ENCODE assay signal across 14 cellular contexts in the genomic region with DNA sequence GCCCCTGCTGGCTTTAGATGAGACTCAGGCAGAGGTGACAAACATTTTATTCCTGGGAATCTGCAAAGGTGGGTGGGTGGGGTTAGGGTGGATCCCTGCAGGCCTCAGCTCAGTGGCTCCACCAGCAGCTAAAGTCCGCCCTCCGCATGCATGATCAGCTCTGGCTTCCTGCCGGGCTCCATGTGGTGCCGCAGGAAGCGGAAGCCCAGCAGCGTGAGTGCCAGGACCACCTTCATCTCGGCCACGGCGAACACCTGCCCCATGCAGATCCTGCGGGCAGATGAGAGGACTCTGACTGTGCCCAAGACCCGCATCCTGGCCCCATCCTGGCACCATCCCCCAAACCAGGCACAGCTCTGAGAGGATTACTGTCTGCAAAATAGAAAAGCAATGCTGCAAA. TPM values are rescaled to one million over a fixed set of nuclear protein-coding genes. Genes with fewer than 3 reads are reported as not detected.
A peak's percentile ranks its signal among the peaks of the same experiment; 100 is the strongest.
DNase-seq lines count a peak whose midpoint lies in the region; ATAC-seq lines count a peak whose summit lies in the region.
"Had no signal": no experiment of that assay in that cellular context is flagged by ENCODE, and none has a peak within 500 bp of the region (broad histone marks: within the 10 kb centered on the region; RNA-seq: fewer than 3 reads in every experiment).

No MANE protein-coding gene starts in this region.

- H3K36me3 Mint-ChIP-seq in activated T-helper 1 cell treated with anti-CD3 and anti-CD28 coated beads, Interleukin-12 subunit alpha, Interleukin-12 subunit beta, Interleukin-2, Interleukin-4 antibody, amounts not matched to agents 30 ng/mL and 10 ng/mL and 1 ng/mL, durations not matched to agents 14 hours and 24 hours and 36 hours (ENCODE audit: low read depth): no peaks in the 10 kb centered on the region
- H3K36me3 Mint-ChIP-seq in natural killer cell treated with Interleukin-12 subunit alpha and Interleukin-12 subunit beta and Interleukin-15 and Interleukin-18, amount 100 ng/mL, for 72 hours: no peaks in the 10 kb centered on the region
- H3K36me3 Mint-ChIP-seq: natural killer cell had no signal

- no peaks in the 10 kb centered on the region for H3K27me3 ChIP-seq in HUES6 (ENCODE audit: control insufficient read depth, insufficient read depth, low read length)

- no peaks in the 10 kb centered on the region for H3K4me1 Mint-ChIP-seq in activated T-helper 1 cell treated with anti-CD3 and anti-CD28 coated beads, Interleukin-12 subunit alpha, Interleukin-12 subunit beta, Interleukin-2, Interleukin-4 antibody, amounts not matched to agents 30 ng/mL and 10 ng/mL and 1 ng/mL, durations not matched to agents 14 hours and 24 hours and 36 hours (ENCODE audit: low read depth)
- peaks cover 11 to 13% of the 10 kb centered on the region in 2 donors for H3K4me1 Mint-ChIP-seq in natural killer cell treated with Interleukin-12 subunit alpha and Interleukin-12 subunit beta and Interleukin-15 and Interleukin-18, amount 100 ng/mL, for 72 hours (ENCODE audit: low read depth in 2 of 2)

- peaks cover 5% of the 10 kb centered on the region for H3K4me1 ChIP-seq in HUES6 (ENCODE audit: control insufficient read depth, insufficient read depth, low read length)
- H3K4me1 ChIP-seq: adrenal gland had no signal

- peak overlapping the region; percentile 22 for H3K4me3 Mint-ChIP-seq in activated T-helper 1 cell treated with anti-CD3 and anti-CD28 coated beads, Interleukin-12 subunit alpha, Interleukin-12 subunit beta, Interleukin-2, Interleukin-4 antibody, amounts not matched to agents 30 ng/mL and 10 ng/mL and 1 ng/mL, durations not matched to agents 14 hours and 24 hours and 36 hours
- peak overlapping the region; percentile 17 for H3K4me3 Mint-ChIP-seq in natural killer cell treated with Interleukin-12 subunit alpha and Interleukin-12 subunit beta and Interleukin-15 and Interleukin-18, amount 100 ng/mL, for 72 hours
- H3K4me3 Mint-ChIP-seq: natural killer cell had no signal

- H3K36me3 ChIP-seq in HUES6 (ENCODE audit: control insufficient read depth, insufficient read depth, low read length): no peaks in the 10 kb centered on the region
- H3K36me3 ChIP-seq: adrenal gland had no signal

- peaks cover 3% of the 10 kb centered on the region for H3K27me3 Mint-ChIP-seq in activated T-helper 1 cell treated with anti-CD3 and anti-CD28 coated beads, Interleukin-12 subunit alpha, Interleukin-12 subunit beta, Interleukin-2, Interleukin-4 antibody, amounts not matched to agents 30 ng/mL and 10 ng/mL and 1 ng/mL, durations not matched to agents 14 hours and 24 hours and 36 hours (ENCODE audit: insufficient read depth)
- H3K27me3 Mint-ChIP-seq in natural killer cell treated with Interleukin-12 subunit alpha and Interleukin-12 subunit beta and Interleukin-15 and Interleukin-18, amount 100 ng/mL, for 72 hours: peaks cover 21 to 22% of the 10 kb centered on the region in 2 donors

- no peak overlapping the region for H3K27ac ChIP-seq in HUES6 (ENCODE audit: low read depth, low read length)
- H3K27ac ChIP-seq: 22Rv1, adrenal gland had no signal

- DNase-seq in DMS 273 (lab: John Stamatoyannopoulos, UW; ENCODE audit: unreplicated experiment): peak; percentile 4
- no peak for DNase-seq in DMS 273 treated with DMSO at 0.1 percent for 48 hours (lab: John Stamatoyannopoulos, UW)
- no peak for DNase-seq in activated T-helper 1 cell treated with anti-CD3 and anti-CD28 coated beads, Interleukin-12 subunit alpha, Interleukin-12 subunit beta, Interleukin-2, Interleukin-4 antibody, amounts not matched to agents 30 ng/mL and 10 ng/mL and 1 ng/mL, durations not matched to agents 14 hours and 24 hours and 36 hours (ENCODE audit: low spot score)
- no peak for DNase-seq in natural killer cell treated with Interleukin-12 subunit alpha and Interleukin-12 subunit beta and Interleukin-15 and Interleukin-18, amount 100 ng/mL, for 72 hours (ENCODE audit: low spot score)
- no peak for DNase-seq in MV-4-11 (lab: John Stamatoyannopoulos, UW)
- no peak for DNase-seq in EL
- DNase-seq in A172 (ENCODE audit: low spot score): no peak
- DNase-seq: adrenal gland, IMR-90, natural killer cell, NCI-H524 had no signal

- no peak overlapping the region for H3K9ac ChIP-seq in HUES6 (ENCODE audit: low read length)

- 0 out of 2 replicates have a peak overlapping the region, but pooled peaks have one; percentile 6 for H3K4me3 ChIP-seq in HUES6 (ENCODE audit: low read depth, low read length)
- H3K4me3 ChIP-seq: adrenal gland had no signal

- H3K9me3 Mint-ChIP-seq in activated T-helper 1 cell treated with anti-CD3 and anti-CD28 coated beads, Interleukin-12 subunit alpha, Interleukin-12 subunit beta, Interleukin-2, Interleukin-4 antibody, amounts not matched to agents 30 ng/mL and 10 ng/mL and 1 ng/mL, durations not matched to agents 14 hours and 24 hours and 36 hours: no peaks in the 10 kb centered on the region
- H3K9me3 Mint-ChIP-seq in natural killer cell treated with Interleukin-12 subunit alpha and Interleukin-12 subunit beta and Interleukin-15 and Interleukin-18, amount 100 ng/mL, for 72 hours: no peaks in the 10 kb centered on the region
- H3K9me3 Mint-ChIP-seq: natural killer cell had no signal

- intact Hi-C loops in activated T-helper 1 cell treated with anti-CD3 and anti-CD28 coated beads, Interleukin-12 subunit alpha, Interleukin-12 subunit beta, Interleukin-2, Interleukin-4 antibody, amounts not matched to agents 30 ng/mL and 10 ng/mL and 1 ng/mL, durations not matched to agents 14 hours and 24 hours and 36 hours (cut with micrococcal nuclease): no loop called here

- no peak overlapping the region for H3K27ac Mint-ChIP-seq in activated T-helper 1 cell treated with anti-CD3 and anti-CD28 coated beads, Interleukin-12 subunit alpha, Interleukin-12 subunit beta, Interleukin-2, Interleukin-4 antibody, amounts not matched to agents 30 ng/mL and 10 ng/mL and 1 ng/mL, durations not matched to agents 14 hours and 24 hours and 36 hours
- H3K27ac Mint-ChIP-seq in natural killer cell treated with Interleukin-12 subunit alpha and Interleukin-12 subunit beta and Interleukin-15 and Interleukin-18, amount 100 ng/mL, for 72 hours: no peak overlapping the region
- H3K27ac Mint-ChIP-seq: natural killer cell had no signal

- peak; percentile 36 to 64 for ATAC-seq in natural killer cell treated with Interleukin-12 subunit alpha and Interleukin-12 subunit beta and Interleukin-15 and Interleukin-18, amount 100 ng/mL, for 72 hours

- no peaks in the 10 kb centered on the region for H3K9me3 ChIP-seq in HUES6 (ENCODE audit: control insufficient read depth, insufficient read depth, low read depth, low read length)
- H3K9me3 ChIP-seq: adrenal gland had no signal

RNA-seq across cellular contexts. Expression of a gene that starts 26.3 kb away (rescaled TPM):
- total RNA-seq in activated T-helper 1 cell treated with anti-CD3 and anti-CD28 coated beads, Interleukin-12 subunit alpha, Interleukin-12 subunit beta, Interleukin-2, Interleukin-4 antibody, amounts not matched to agents 30 ng/mL and 10 ng/mL and 1 ng/mL, durations not matched to agents 14 hours and 24 hours and 36 hours: not detected in 2 replicates
- total RNA-seq in natural killer cell treated with Interleukin-12 subunit alpha and Interleukin-12 subunit beta and Interleukin-15 and Interleukin-18, amount 100 ng/mL, for 72 hours: not detected
- total RNA-seq in A172 (2014; rRNA removed; shearing (Covaris generic)): 2.2 TPM in 1 of 2 replicates, not detected in the other
- total RNA-seq: adrenal gland, IMR-90, temporal lobe had no signal

RNA-seq across cellular contexts. Expression of a gene that starts 56.1 kb away (rescaled TPM):
- total RNA-seq in activated T-helper 1 cell treated with anti-CD3 and anti-CD28 coated beads, Interleukin-12 subunit alpha, Interleukin-12 subunit beta, Interleukin-2, Interleukin-4 antibody, amounts not matched to agents 30 ng/mL and 10 ng/mL and 1 ng/mL, durations not matched to agents 14 hours and 24 hours and 36 hours: not detected in 2 replicates
- under 1 TPM; 0.07 to 0.20 TPM for total RNA-seq in natural killer cell treated with Interleukin-12 subunit alpha and Interleukin-12 subunit beta and Interleukin-15 and Interleukin-18, amount 100 ng/mL, for 72 hours
- total RNA-seq in A172 (2014; rRNA removed; shearing (Covaris generic)): not detected in 2 replicates
- total RNA-seq: adrenal gland, IMR-90, temporal lobe had no signal
